In the genomic region with DNA sequence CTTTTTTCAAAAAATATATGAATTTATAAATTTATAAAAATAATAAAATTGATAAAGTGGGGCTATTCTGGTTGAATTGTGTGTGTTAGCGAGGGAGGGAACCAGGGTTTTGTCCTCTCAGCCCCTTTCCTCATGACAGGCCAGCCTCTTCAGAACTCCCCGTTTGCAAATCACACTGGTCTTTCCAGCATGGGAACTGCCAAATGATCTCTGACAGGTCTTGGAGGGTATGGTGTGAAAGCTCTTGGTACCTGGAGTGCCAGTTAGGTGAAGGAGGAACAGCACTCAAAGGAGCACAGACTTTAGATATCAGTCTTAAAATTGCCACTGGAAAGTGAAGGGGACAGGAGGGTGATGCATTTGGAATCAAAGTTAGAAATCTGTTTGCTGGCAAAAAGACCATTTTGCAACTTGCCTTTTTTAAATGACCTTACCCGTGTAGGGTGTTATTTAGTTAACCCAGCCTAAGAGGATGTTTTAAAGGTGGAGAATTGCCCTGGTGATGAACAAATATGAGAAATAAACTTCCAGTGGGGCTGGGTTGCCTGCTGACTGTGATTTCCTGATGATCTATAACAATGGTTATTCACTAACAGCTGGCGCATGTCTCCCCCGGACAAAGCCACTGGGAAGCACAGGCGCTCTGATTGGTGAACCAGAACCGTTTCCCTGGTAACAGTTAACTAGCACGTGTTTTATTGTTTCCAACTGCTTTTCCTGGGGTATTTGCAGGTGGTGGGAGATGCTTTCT, we compare ENCODE assay signal across 8 cellular contexts.
DNase-seq lines count a peak whose midpoint lies in the region; ATAC-seq and TF ChIP-seq lines count a peak whose summit lies in the region.

No MANE protein-coding gene starts in this region.

- no peaks in the 10 kb centered on the region for H3K9me3 ChIP-seq in BE2C

- H3K27ac ChIP-seq in brain microvascular endothelial cell, result peak overlapping the region; percentile 44

- in situ Hi-C loops in brain microvascular endothelial cell (cut with HindIII; ENCODE audit: low pct_ligation_motif_present, low sequenced_read_pairs), result no loop called here

- no peak for TF ChIP-seq CTCF in BE2C (IDR thresholded peaks at IDR 0.05; ENCODE audit: low read depth, low read length)
- TF ChIP-seq CTCF in brain microvascular endothelial cell (IDR thresholded peaks at IDR 0.05; ENCODE audit: low read depth, low read length, missing control alignments), result no peak
- no peak for TF ChIP-seq CTCF in kidney epithelial cell (IDR thresholded peaks at IDR 0.05; ENCODE audit: insufficient read depth, low read length, poor library complexity, severe bottlenecking)

- H3K36me3 ChIP-seq in BE2C (no peaks in the 10 kb centered on the region), brain microvascular endothelial cell (replicated peaks) (no peaks in the 10 kb centered on the region), kidney epithelial cell (ENCODE audit: control insufficient read depth, insufficient read depth, low read length) (no peaks in the 10 kb centered on the region)

- H3K36me3 Mint-ChIP-seq in activated T-helper 17 cell treated with anti-CD3 and anti-CD28 coated beads, Interleukin-2, amount 50 U/mL, for 72 hours (ENCODE audit: low read depth), result no peaks in the 10 kb centered on the region
- H3K36me3 Mint-ChIP-seq in stimulated activated memory B cell treated with anti-CD40 and anti-IgM and Interleukin-4, amounts not matched to agents 10 μg/mL and 1 μg/mL and 100 μg/mL, for 72 hours, result no peaks in the 10 kb centered on the region

- peaks cover 3% of the 10 kb centered on the region; the same call in 1 of the 2 replicates for H3K4me1 ChIP-seq in BE2C

- no peak overlapping the region for H3K4me3 Mint-ChIP-seq in activated T-helper 17 cell treated with anti-CD3 and anti-CD28 coated beads, Interleukin-2, amount 50 U/mL, for 72 hours
- no peak overlapping the region for H3K4me3 Mint-ChIP-seq in stimulated activated memory B cell treated with anti-CD40 and anti-IgM and Interleukin-4, amounts not matched to agents 10 μg/mL and 1 μg/mL and 100 μg/mL, for 72 hours

- H3K9me3 Mint-ChIP-seq in activated T-helper 17 cell treated with anti-CD3 and anti-CD28 coated beads, Interleukin-2, amount 50 U/mL, for 72 hours, result no peaks in the 10 kb centered on the region
- no peaks in the 10 kb centered on the region for H3K9me3 Mint-ChIP-seq in stimulated activated memory B cell treated with anti-CD40 and anti-IgM and Interleukin-4, amounts not matched to agents 10 μg/mL and 1 μg/mL and 100 μg/mL, for 72 hours

- H3K27me3 ChIP-seq in BE2C (no peaks in the 10 kb centered on the region), brain microvascular endothelial cell (replicated peaks) (no peaks in the 10 kb centered on the region), kidney epithelial cell (ENCODE audit: control insufficient read depth, insufficient read depth, low read length) (no peaks in the 10 kb centered on the region)

- no peak for ATAC-seq in activated T-helper 17 cell treated with anti-CD3 and anti-CD28 coated beads, Interleukin-2, amount 50 U/mL, for 72 hours (replicated peaks)
- no peak for ATAC-seq in stimulated activated memory B cell treated with anti-CD40 and anti-IgM and Interleukin-4, amounts not matched to agents 10 μg/mL and 1 μg/mL and 100 μg/mL, for 72 hours
- no peak for ATAC-seq in GM18870 (IDR thresholded peaks at IDR 0.05; ENCODE audit: unreplicated experiment)

- DNase-seq in BE2C (peak; percentile 76), NCI-H2029 (lab: John Stamatoyannopoulos, UW) (peak; percentile 71), brain microvascular endothelial cell (peak; percentile 92), kidney epithelial cell (ENCODE audit: low read depth) (peak; percentile 71), cortex of kidney (lab: John Stamatoyannopoulos, UW) (no peak)

- H3K4me3 ChIP-seq in BE2C (ENCODE audit: low read depth, low read length), result peak overlapping the region; percentile 24
- no peak overlapping the region for H3K4me3 ChIP-seq in brain microvascular endothelial cell (ENCODE audit: low read depth, low read length)
- no peak overlapping the region for H3K4me3 ChIP-seq in kidney epithelial cell (ENCODE audit: low read depth, low read length)

- no peaks in the 10 kb centered on the region for H3K27me3 Mint-ChIP-seq in activated T-helper 17 cell treated with anti-CD3 and anti-CD28 coated beads, Interleukin-2, amount 50 U/mL, for 72 hours
- no peaks in the 10 kb centered on the region for H3K27me3 Mint-ChIP-seq in stimulated activated memory B cell treated with anti-CD40 and anti-IgM and Interleukin-4, amounts not matched to agents 10 μg/mL and 1 μg/mL and 100 μg/mL, for 72 hours

- no peaks in the 10 kb centered on the region for H3K4me1 Mint-ChIP-seq in activated T-helper 17 cell treated with anti-CD3 and anti-CD28 coated beads, Interleukin-2, amount 50 U/mL, for 72 hours
- H3K4me1 Mint-ChIP-seq in stimulated activated memory B cell treated with anti-CD40 and anti-IgM and Interleukin-4, amounts not matched to agents 10 μg/mL and 1 μg/mL and 100 μg/mL, for 72 hours, result no peaks in the 10 kb centered on the region

- no peak overlapping the region for H3K27ac Mint-ChIP-seq in activated T-helper 17 cell treated with anti-CD3 and anti-CD28 coated beads, Interleukin-2, amount 50 U/mL, for 72 hours
- no peak overlapping the region for H3K27ac Mint-ChIP-seq in stimulated activated memory B cell treated with anti-CD40 and anti-IgM and Interleukin-4, amounts not matched to agents 10 μg/mL and 1 μg/mL and 100 μg/mL, for 72 hours
